Comparison of ENCODE assay signal across 1 cellular context in the genomic region with DNA sequence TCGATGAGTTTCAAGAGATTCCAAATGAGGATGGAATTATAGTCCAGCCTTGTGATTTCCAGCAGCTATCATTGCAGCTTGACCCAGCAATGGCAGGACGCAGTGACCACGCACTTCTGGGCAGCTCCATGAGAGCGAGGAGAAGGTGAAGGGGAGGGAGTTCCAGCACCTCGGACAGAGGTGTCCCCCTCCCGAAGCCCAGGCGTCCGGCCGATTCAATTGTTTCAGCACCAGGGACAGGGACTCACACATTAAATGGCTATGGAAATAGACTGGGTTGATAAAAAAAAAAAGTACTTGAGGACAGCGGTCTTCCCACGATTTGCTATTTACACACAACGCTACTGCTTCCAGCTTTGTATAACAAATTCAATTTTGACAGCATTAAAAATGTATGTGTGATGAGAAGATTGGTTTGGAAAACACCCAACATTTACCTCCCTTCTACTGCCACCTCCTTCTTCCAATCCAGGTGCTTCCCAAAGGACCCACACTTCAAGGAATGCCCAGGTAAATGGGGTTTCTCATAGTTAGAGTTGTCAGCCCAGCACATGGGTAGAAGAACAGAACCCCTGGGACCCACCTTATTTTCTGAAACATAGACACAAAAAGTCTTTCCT.
TF ChIP-seq lines count a peak whose summit lies in the region.

No MANE protein-coding gene starts in this region.

TF ChIP-seq in HepG2, 621 proteins besides CTCF, POLR2A, EP300 and RAD21 (continued from another document and continues in another):
- TF ChIP-seq, protein P1, sequence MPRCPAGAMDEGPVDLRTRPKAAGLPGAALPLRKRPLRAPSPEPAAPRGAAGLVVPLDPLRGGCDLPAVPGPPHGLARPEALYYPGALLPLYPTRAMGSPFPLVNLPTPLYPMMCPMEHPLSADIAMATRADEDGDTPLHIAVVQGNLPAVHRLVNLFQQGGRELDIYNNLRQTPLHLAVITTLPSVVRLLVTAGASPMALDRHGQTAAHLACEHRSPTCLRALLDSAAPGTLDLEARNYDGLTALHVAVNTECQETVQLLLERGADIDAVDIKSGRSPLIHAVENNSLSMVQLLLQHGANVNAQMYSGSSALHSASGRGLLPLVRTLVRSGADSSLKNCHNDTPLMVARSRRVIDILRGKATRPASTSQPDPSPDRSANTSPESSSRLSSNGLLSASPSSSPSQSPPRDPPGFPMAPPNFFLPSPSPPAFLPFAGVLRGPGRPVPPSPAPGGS (CRISPR knock-in tag; IDR thresholded peaks at IDR 0.05) = peak; percentile 91
- TF ChIP-seq ZKSCAN8 (CRISPR knock-in tag; IDR thresholded peaks at IDR 0.05; ENCODE audit: borderline replicate concordance) = peak; percentile 89
- TF ChIP-seq PHF21A (CRISPR knock-in tag; IDR thresholded peaks at IDR 0.05) = no peak
- no peak; the same call in 1 of the 2 replicates for TF ChIP-seq ZNF556 (CRISPR knock-in tag; IDR thresholded peaks at IDR 0.05; ENCODE audit: borderline replicate concordance)
- peak; percentile 95 for TF ChIP-seq IKZF4 (CRISPR knock-in tag; IDR thresholded peaks at IDR 0.05; ENCODE audit: borderline replicate concordance, low read depth, not compliant biosample characterization)
- TF ChIP-seq ATAD3A (CRISPR knock-in tag; IDR thresholded peaks at IDR 0.05) = 0 out of 2 replicates have a peak, but pooled peaks have one; percentile 90
- TF ChIP-seq GABPB1 (CRISPR knock-in tag; IDR thresholded peaks at IDR 0.05) = peak; percentile 38; the same call in 1 of the 2 replicates
- TF ChIP-seq, protein P2, sequence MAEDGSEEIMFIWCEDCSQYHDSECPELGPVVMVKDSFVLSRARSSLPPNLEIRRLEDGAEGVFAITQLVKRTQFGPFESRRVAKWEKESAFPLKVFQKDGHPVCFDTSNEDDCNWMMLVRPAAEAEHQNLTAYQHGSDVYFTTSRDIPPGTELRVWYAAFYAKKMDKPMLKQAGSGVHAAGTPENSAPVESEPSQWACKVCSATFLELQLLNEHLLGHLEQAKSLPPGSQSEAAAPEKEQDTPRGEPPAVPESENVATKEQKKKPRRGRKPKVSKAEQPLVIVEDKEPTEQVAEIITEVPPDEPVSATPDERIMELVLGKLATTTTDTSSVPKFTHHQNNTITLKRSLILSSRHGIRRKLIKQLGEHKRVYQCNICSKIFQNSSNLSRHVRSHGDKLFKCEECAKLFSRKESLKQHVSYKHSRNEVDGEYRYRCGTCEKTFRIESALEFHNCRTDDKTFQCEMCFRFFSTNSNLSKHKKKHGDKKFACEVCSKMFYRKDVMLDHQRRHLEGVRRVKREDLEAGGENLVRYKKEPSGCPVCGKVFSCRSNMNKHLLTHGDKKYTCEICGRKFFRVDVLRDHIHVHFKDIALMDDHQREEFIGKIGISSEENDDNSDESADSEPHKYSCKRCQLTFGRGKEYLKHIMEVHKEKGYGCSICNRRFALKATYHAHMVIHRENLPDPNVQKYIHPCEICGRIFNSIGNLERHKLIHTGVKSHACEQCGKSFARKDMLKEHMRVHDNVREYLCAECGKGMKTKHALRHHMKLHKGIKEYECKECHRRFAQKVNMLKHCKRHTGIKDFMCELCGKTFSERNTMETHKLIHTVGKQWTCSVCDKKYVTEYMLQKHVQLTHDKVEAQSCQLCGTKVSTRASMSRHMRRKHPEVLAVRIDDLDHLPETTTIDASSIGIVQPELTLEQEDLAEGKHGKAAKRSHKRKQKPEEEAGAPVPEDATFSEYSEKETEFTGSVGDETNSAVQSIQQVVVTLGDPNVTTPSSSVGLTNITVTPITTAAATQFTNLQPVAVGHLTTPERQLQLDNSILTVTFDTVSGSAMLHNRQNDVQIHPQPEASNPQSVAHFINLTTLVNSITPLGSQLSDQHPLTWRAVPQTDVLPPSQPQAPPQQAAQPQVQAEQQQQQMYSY (CRISPR knock-in tag; IDR thresholded peaks at IDR 0.05) = peak; percentile 77
- TF ChIP-seq SPEN (CRISPR knock-in tag; IDR thresholded peaks at IDR 0.05; ENCODE audit: low read depth) = peak; percentile 74
- TF ChIP-seq NFATC3 (CRISPR knock-in tag; IDR thresholded peaks at IDR 0.05) = peak; percentile 89; the same call in 1 of the 2 replicates
- no peak for TF ChIP-seq PTBP1 (IDR thresholded peaks at IDR 0.05; ENCODE audit: low read depth, low read length, poor library complexity, severe bottlenecking)
- 0 out of 2 replicates have a peak, but pooled peaks have one; percentile 24 for TF ChIP-seq YEATS4 (CRISPR knock-in tag; IDR thresholded peaks at IDR 0.05; ENCODE audit: borderline replicate concordance)
- 0 out of 2 replicates have a peak, but pooled peaks have one; percentile 25 for TF ChIP-seq ZZZ3 (CRISPR knock-in tag; IDR thresholded peaks at IDR 0.05; ENCODE audit: borderline replicate concordance)
- 0 out of 2 replicates have a peak, but pooled peaks have one; percentile 69 for TF ChIP-seq ZNF737 (CRISPR knock-in tag; IDR thresholded peaks at IDR 0.05; ENCODE audit: borderline replicate concordance)
- TF ChIP-seq, protein P3, sequence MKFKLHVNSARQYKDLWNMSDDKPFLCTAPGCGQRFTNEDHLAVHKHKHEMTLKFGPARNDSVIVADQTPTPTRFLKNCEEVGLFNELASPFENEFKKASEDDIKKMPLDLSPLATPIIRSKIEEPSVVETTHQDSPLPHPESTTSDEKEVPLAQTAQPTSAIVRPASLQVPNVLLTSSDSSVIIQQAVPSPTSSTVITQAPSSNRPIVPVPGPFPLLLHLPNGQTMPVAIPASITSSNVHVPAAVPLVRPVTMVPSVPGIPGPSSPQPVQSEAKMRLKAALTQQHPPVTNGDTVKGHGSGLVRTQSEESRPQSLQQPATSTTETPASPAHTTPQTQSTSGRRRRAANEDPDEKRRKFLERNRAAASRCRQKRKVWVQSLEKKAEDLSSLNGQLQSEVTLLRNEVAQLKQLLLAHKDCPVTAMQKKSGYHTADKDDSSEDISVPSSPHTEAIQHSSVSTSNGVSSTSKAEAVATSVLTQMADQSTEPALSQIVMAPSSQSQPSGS (CRISPR knock-in tag; IDR thresholded peaks at IDR 0.05) = peak; percentile 92
- no peak for TF ChIP-seq BHLHE40 (IDR thresholded peaks at IDR 0.05; ENCODE audit: low read length)
- 0 out of 2 replicates have a peak, but pooled peaks have one; percentile 73 for TF ChIP-seq ZNF17 (CRISPR knock-in tag; IDR thresholded peaks at IDR 0.05)
- TF ChIP-seq, protein P4, sequence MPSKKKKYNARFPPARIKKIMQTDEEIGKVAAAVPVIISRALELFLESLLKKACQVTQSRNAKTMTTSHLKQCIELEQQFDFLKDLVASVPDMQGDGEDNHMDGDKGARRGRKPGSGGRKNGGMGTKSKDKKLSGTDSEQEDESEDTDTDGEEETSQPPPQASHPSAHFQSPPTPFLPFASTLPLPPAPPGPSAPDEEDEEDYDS (CRISPR knock-in tag; IDR thresholded peaks at IDR 0.05) = peak; percentile 69
- 0 out of 2 replicates have a peak, but pooled peaks have one; percentile 75 for TF ChIP-seq MZF1 (CRISPR knock-in tag; IDR thresholded peaks at IDR 0.05; ENCODE audit: borderline replicate concordance)
- TF ChIP-seq ZNF253 (CRISPR knock-in tag; IDR thresholded peaks at IDR 0.05; ENCODE audit: borderline replicate concordance) = peak; percentile 73; the same call in 1 of the 2 replicates
- TF ChIP-seq, protein P5, sequence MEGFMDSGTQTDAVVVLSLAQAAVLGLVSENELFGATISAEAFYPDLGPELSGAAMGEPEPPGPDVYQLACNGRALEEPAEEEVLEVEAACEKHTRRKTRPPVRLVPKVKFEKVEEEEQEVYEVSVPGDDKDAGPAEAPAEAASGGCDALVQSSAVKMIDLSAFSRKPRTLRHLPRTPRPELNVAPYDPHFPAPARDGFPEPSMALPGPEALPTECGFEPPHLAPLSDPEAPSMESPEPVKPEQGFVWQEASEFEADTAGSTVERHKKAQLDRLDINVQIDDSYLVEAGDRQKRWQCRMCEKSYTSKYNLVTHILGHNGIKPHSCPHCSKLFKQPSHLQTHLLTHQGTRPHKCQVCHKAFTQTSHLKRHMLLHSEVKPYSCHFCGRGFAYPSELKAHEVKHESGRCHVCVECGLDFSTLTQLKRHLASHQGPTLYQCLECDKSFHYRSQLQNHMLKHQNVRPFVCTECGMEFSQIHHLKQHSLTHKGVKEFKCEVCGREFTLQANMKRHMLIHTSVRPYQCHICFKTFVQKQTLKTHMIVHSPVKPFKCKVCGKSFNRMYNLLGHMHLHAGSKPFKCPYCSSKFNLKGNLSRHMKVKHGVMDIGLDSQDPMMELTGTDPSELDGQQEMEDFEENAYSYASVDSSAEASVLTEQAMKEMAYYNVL (CRISPR knock-in tag; IDR thresholded peaks at IDR 0.05; ENCODE audit: borderline replicate concordance) = 0 out of 2 replicates have a peak, but pooled peaks have one; percentile 51
- TF ChIP-seq HOXD1 (CRISPR knock-in tag; IDR thresholded peaks at IDR 0.05) = peak; percentile 94; the same call in 1 of the 2 replicates
- TF ChIP-seq, protein P6, sequence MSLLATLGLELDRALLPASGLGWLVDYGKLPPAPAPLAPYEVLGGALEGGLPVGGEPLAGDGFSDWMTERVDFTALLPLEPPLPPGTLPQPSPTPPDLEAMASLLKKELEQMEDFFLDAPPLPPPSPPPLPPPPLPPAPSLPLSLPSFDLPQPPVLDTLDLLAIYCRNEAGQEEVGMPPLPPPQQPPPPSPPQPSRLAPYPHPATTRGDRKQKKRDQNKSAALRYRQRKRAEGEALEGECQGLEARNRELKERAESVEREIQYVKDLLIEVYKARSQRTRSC (CRISPR knock-in tag; IDR thresholded peaks at IDR 0.05; ENCODE audit: low read depth) = peak; percentile 95; the same call in 1 of the 2 replicates
- TF ChIP-seq, protein P7, sequence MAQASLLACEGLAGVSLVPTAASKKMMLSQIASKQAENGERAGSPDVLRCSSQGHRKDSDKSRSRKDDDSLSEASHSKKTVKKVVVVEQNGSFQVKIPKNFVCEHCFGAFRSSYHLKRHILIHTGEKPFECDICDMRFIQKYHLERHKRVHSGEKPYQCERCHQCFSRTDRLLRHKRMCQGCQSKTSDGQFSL (CRISPR knock-in tag; IDR thresholded peaks at IDR 0.05) = peak; percentile 69; the same call in 1 of the 2 replicates
- peak; percentile 98; the same call in 1 of the 2 replicates for TF ChIP-seq ZNF766 (CRISPR knock-in tag; IDR thresholded peaks at IDR 0.05; ENCODE audit: borderline replicate concordance)
- TF ChIP-seq ZNF329 (CRISPR knock-in tag; IDR thresholded peaks at IDR 0.05; ENCODE audit: low read depth) = peak; percentile 54; the same call in 1 of the 2 replicates
- TF ChIP-seq ZNF83 (CRISPR knock-in tag; IDR thresholded peaks at IDR 0.05; ENCODE audit: borderline replicate concordance) = 0 out of 2 replicates have a peak, but pooled peaks have one; percentile 39
- no peak for TF ChIP-seq MTF2 (CRISPR knock-in tag; IDR thresholded peaks at IDR 0.05; ENCODE audit: borderline replicate concordance)
- peak; percentile 98; the same call in 1 of the 2 replicates for TF ChIP-seq ZBTB20 (CRISPR knock-in tag; IDR thresholded peaks at IDR 0.05; ENCODE audit: borderline replicate concordance, low read depth)
- TF ChIP-seq SRY (CRISPR knock-in tag; IDR thresholded peaks at IDR 0.05) = peak; percentile 97
- TF ChIP-seq KDM1A (CRISPR knock-in tag; IDR thresholded peaks at IDR 0.05) = no peak
- TF ChIP-seq TBL1XR1 (IDR thresholded peaks at IDR 0.05; ENCODE audit: borderline replicate concordance, low read length, partially characterized antibody) = no peak
- peak; percentile 92; the same call in 1 of the 2 replicates for TF ChIP-seq FOXM1 (CRISPR knock-in tag; IDR thresholded peaks at IDR 0.05)
- TF ChIP-seq SMARCC2 (IDR thresholded peaks at IDR 0.05) = no peak
- TF ChIP-seq ZNF580 (CRISPR knock-in tag; IDR thresholded peaks at IDR 0.05; ENCODE audit: borderline replicate concordance, low read depth) = peak; percentile 99
- TF ChIP-seq, protein P8, sequence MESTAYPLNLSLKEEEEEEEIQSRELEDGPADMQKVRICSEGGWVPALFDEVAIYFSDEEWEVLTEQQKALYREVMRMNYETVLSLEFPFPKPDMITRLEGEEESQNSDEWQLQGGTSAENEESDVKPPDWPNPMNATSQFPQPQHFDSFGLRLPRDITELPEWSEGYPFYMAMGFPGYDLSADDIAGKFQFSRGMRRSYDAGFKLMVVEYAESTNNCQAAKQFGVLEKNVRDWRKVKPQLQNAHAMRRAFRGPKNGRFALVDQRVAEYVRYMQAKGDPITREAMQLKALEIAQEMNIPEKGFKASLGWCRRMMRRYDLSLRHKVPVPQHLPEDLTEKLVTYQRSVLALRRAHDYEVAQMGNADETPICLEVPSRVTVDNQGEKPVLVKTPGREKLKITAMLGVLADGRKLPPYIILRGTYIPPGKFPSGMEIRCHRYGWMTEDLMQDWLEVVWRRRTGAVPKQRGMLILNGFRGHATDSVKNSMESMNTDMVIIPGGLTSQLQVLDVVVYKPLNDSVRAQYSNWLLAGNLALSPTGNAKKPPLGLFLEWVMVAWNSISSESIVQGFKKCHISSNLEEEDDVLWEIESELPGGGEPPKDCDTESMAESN (CRISPR knock-in tag; conservative IDR thresholded peaks at IDR 0.05) = peak; percentile 85
- peak; percentile 70; the same call in 1 of the 2 replicates for TF ChIP-seq ZNF484 (CRISPR knock-in tag; IDR thresholded peaks at IDR 0.05; ENCODE audit: borderline replicate concordance, low read depth)
- TF ChIP-seq, protein P9, sequence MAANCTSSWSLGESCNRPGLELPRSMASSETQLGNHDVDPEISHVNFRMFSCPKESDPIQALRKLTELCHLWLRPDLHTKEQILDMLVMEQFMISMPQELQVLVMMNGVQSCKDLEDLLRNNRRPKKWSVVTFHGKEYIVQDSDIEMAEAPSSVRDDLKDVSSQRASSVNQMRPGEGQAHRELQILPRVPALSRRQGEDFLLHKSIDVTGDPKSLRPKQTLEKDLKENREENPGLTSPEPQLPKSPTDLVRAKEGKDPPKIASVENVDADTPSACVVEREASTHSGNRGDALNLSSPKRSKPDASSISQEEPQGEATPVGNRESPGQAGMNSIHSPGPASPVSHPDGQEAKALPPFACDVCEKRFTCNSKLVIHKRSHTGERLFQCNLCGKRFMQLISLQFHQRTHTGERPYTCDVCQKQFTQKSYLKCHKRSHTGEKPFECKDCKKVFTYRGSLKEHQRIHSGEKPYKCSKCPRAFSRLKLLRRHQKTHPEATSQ (CRISPR knock-in tag; IDR thresholded peaks at IDR 0.05; ENCODE audit: borderline replicate concordance) = 0 out of 2 replicates have a peak, but pooled peaks have one; percentile 69
- no peak for TF ChIP-seq REXO4 (CRISPR knock-in tag; IDR thresholded peaks at IDR 0.05; ENCODE audit: borderline replicate concordance)
- TF ChIP-seq MIER3 (CRISPR knock-in tag; IDR thresholded peaks at IDR 0.05; ENCODE audit: borderline replicate concordance) = peak; percentile 81; the same call in 1 of the 2 replicates
- peak; percentile 96; the same call in 1 of the 2 replicates for TF ChIP-seq DNMT3B (CRISPR knock-in tag; conservative IDR thresholded peaks at IDR 0.05)
- peak; percentile 91; the same call in 1 of the 2 replicates for TF ChIP-seq EEA1 (CRISPR knock-in tag; IDR thresholded peaks at IDR 0.05; ENCODE audit: borderline replicate concordance)
- peak; percentile 59; the same call in 1 of the 2 replicates for TF ChIP-seq NRL (CRISPR knock-in tag; IDR thresholded peaks at IDR 0.05; ENCODE audit: borderline replicate concordance)
- no peak for TF ChIP-seq ZNF670 (CRISPR knock-in tag; IDR thresholded peaks at IDR 0.05; ENCODE audit: borderline replicate concordance)
- 0 out of 2 replicates have a peak, but pooled peaks have one; percentile 75 for TF ChIP-seq ZNF660 (CRISPR knock-in tag; IDR thresholded peaks at IDR 0.05; ENCODE audit: borderline replicate concordance, low read depth)
- peak; percentile 99 for TF ChIP-seq ZNF232 (CRISPR knock-in tag; IDR thresholded peaks at IDR 0.05; ENCODE audit: borderline replicate concordance)
- peak; percentile 81 for TF ChIP-seq RARA (CRISPR knock-in tag; IDR thresholded peaks at IDR 0.05)
- no peak for TF ChIP-seq MED8 (CRISPR knock-in tag; IDR thresholded peaks at IDR 0.05; ENCODE audit: insufficient replicate concordance)
- no peak for TF ChIP-seq DNMT1 (CRISPR knock-in tag; IDR thresholded peaks at IDR 0.05)
- peak; percentile 100 for TF ChIP-seq MIER2 (CRISPR knock-in tag; IDR thresholded peaks at IDR 0.05)
